Comparison of ENCODE assay signal across 1 cellular context in the genomic region with DNA sequence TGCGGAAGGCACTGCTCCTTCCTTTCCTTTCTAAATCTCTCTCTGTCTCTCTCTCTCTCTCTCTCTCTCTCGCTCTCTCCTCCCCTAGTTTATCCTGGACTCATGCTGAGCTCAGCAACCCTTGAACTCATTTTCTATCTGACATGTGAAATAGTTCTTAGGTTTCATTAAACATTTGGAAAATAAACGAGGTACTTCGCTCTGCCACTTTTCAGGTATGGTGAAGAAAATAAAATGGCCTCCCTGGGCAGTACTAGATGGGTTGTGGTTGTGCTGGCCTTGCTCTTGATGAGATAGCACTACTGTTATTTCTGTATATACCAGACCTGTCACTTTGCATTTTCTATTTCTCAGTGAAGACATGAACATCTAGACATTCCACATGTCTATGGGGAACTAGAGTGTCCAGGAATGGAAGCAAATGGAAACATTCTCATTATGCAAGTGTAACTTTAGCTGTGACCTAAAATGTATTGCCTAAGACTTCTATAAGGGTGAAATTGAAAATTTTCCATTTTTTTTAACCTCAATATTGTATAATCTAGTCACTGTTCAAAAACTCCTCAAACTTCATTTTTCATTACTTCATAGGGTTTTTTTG.
TF ChIP-seq lines count a peak whose summit lies in the region.

No MANE protein-coding gene starts in this region.

TF ChIP-seq in WTC11, 78 proteins besides CTCF, POLR2A, EP300 and RAD21 (continued from another document):
- TF ChIP-seq, protein P1, sequence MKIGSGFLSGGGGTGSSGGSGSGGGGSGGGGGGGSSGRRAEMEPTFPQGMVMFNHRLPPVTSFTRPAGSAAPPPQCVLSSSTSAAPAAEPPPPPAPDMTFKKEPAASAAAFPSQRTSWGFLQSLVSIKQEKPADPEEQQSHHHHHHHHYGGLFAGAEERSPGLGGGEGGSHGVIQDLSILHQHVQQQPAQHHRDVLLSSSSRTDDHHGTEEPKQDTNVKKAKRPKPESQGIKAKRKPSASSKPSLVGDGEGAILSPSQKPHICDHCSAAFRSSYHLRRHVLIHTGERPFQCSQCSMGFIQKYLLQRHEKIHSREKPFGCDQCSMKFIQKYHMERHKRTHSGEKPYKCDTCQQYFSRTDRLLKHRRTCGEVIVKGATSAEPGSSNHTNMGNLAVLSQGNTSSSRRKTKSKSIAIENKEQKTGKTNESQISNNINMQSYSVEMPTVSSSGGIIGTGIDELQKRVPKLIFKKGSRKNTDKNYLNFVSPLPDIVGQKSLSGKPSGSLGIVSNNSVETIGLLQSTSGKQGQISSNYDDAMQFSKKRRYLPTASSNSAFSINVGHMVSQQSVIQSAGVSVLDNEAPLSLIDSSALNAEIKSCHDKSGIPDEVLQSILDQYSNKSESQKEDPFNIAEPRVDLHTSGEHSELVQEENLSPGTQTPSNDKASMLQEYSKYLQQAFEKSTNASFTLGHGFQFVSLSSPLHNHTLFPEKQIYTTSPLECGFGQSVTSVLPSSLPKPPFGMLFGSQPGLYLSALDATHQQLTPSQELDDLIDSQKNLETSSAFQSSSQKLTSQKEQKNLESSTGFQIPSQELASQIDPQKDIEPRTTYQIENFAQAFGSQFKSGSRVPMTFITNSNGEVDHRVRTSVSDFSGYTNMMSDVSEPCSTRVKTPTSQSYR (CRISPR knock-in tag; IDR thresholded peaks at IDR 0.05), result no peak
- TF ChIP-seq CREB1 (CRISPR knock-in tag; IDR thresholded peaks at IDR 0.05) (no peak), EMX1 (CRISPR knock-in tag; IDR thresholded peaks at IDR 0.05) (no peak), NFE2L1 (CRISPR knock-in tag; IDR thresholded peaks at IDR 0.05) (no peak), ZNF121 (CRISPR knock-in tag; IDR thresholded peaks at IDR 0.05) (no peak), ZNF317 (CRISPR knock-in tag; IDR thresholded peaks at IDR 0.05; ENCODE audit: borderline replicate concordance, low read depth) (no peak)
